In genomic region chr16:13885700-13886099, GRCh38 we compare ENCODE assay signal across 1 cellular context.
TF ChIP-seq lines count a peak whose summit lies in the region.

No MANE protein-coding gene starts in this region.

TF ChIP-seq in HepG2, 621 proteins besides CTCF, POLR2A, EP300 and RAD21 (continued from another document):
- TF ChIP-seq ZNF160 (CRISPR knock-in tag; IDR thresholded peaks at IDR 0.05) (no peak), PRDM4 (CRISPR knock-in tag; IDR thresholded peaks at IDR 0.05; ENCODE audit: borderline replicate concordance) (no peak), ZNF263 (CRISPR knock-in tag; IDR thresholded peaks at IDR 0.05) (no peak; the same call in 1 of the 2 replicates), SP4 (CRISPR knock-in tag; IDR thresholded peaks at IDR 0.05) (no peak), THAP11 (CRISPR knock-in tag; IDR thresholded peaks at IDR 0.05) (peak; percentile 45; the same call in 1 of the 2 replicates), ARNTL (CRISPR knock-in tag; IDR thresholded peaks at IDR 0.05) (peak; percentile 66), ETV5 (CRISPR knock-in tag; IDR thresholded peaks at IDR 0.05; ENCODE audit: borderline replicate concordance) (peak; percentile 92; the same call in 1 of the 2 replicates), RARA (CRISPR knock-in tag; IDR thresholded peaks at IDR 0.05) (peak; percentile 89), NFE2L2 (IDR thresholded peaks at IDR 0.05; ENCODE audit: low read length) (no peak)
